Comparison of ENCODE assay signal across 14 cellular contexts in genomic region chr9:108671794-108672193, GRCh38.
DNase-seq lines count a peak whose midpoint lies in the region; ATAC-seq, FAIRE-seq and TF ChIP-seq lines count a peak whose summit lies in the region.
"Had no signal": no experiment of that assay in that cellular context is flagged by ENCODE, and none has a peak within 500 bp of the region (broad histone marks: within the 10 kb centered on the region; RNA-seq: fewer than 3 reads in every experiment).

No MANE protein-coding gene starts in this region.

- no peak overlapping the region for H3K4me3 ChIP-seq in AG09309 (ENCODE audit: control insufficient read depth, low read depth, low read length)
- no peak overlapping the region for H3K4me3 ChIP-seq in keratinocyte (ENCODE audit: control insufficient read depth in 2 of 3, extremely low read depth in 1 of 3, insufficient read depth in 2 of 3, low read depth in 1 of 3, low read length in 3 of 3)
- H3K4me3 ChIP-seq: A549, thoracic aorta had no signal

- no peaks in the 10 kb centered on the region for H3K36me3 ChIP-seq in keratinocyte (ENCODE audit: control insufficient read depth in 2 of 2, extremely low read depth in 1 of 2, insufficient read depth in 2 of 2, low read length in 2 of 2)
- H3K36me3 ChIP-seq: thoracic aorta had no signal

- H3K79me2 ChIP-seq in keratinocyte (ENCODE audit: control insufficient read depth, insufficient read depth, low read length): no peaks in the 10 kb centered on the region

- H2AFZ ChIP-seq in keratinocyte (ENCODE audit: control insufficient read depth, low read length): no peak overlapping the region

- H3K9ac ChIP-seq in keratinocyte (ENCODE audit: control insufficient read depth, extremely low read depth, insufficient read depth, low read length): peak overlapping the region; percentile 81

- H3K27me3 ChIP-seq in keratinocyte (ENCODE audit: control insufficient read depth, extremely low read depth, insufficient read depth, low read length): no peaks in the 10 kb centered on the region

- no peaks in the 10 kb centered on the region for H3K9me1 ChIP-seq in keratinocyte (ENCODE audit: control insufficient read depth, extremely low read depth, insufficient read depth, low read length)

- dilution Hi-C loops in keratinocyte (cut with MboI; ENCODE audit: extremely low pct_ligation_motif_present, low sequenced_read_pairs): no loop called here

- ATAC-seq in HG02885 (IDR thresholded peaks at IDR 0.05; ENCODE audit: poor library complexity, unreplicated experiment): no peak
- ATAC-seq: activated CD4-positive, CD25-positive, alpha-beta regulatory T cell treated with anti-CD3 and anti-CD28 coated beads, Interleukin-2, amount 50 U/mL, for 24 hours; activated naive CD8-positive, alpha-beta T cell treated with anti-CD3 and anti-CD28 coated beads, Interleukin-2, amount 50 U/mL, for 24 hours had no signal

- peak overlapping the region; percentile 93 for H3K27ac ChIP-seq in keratinocyte (ENCODE audit: control insufficient read depth, insufficient read depth, low read length)
- H3K27ac ChIP-seq: A549, thoracic aorta had no signal

- H4K20me1 ChIP-seq in keratinocyte (ENCODE audit: control insufficient read depth, extremely low read depth, insufficient read depth, low read length): no peaks in the 10 kb centered on the region

- no peak for TF ChIP-seq CTCF in AG09309 (IDR thresholded peaks at IDR 0.05; ENCODE audit: control insufficient read depth, insufficient read depth, low read depth, low read length, missing control alignments)
- TF ChIP-seq CTCF in keratinocyte (optimal IDR thresholded peaks at IDR 0.05 in 1 of 3, IDR thresholded peaks at IDR 0.05 in 1 of 3, conservative IDR thresholded peaks at IDR 0.05 in 1 of 3; ENCODE audit: extremely low read depth in 1 of 3, insufficient read depth in 2 of 3, low read length in 3 of 3): no peak

- DNase-seq in AG09309 (ENCODE audit: low read depth) (peak; percentile 92), HS-27A (ENCODE audit: low read depth) (peak; percentile 87), dedifferentiated amniotic fluid mesenchymal stem cell (ENCODE audit: extremely low spot score) (peak; percentile 72), keratinocyte (ENCODE audit: low read depth, low spot score) (no peak), NCI-H2171 treated with DMSO at 0.1 percent for 48 hours (lab: John Stamatoyannopoulos, UW) (no peak)
- no peak for DNase-seq in activated effector memory CD4-positive, alpha-beta T cell treated with Interleukin-2 at 50 U/mL for 16 hours
- no peak for DNase-seq in stimulated activated CD4-positive, alpha-beta T cell treated with anti-CD3 and anti-CD28 coated beads, Interleukin-4, amount 100 ng/mL, for 24 hours
- DNase-seq: activated naive CD8-positive, alpha-beta T cell treated with anti-CD3 and anti-CD28 coated beads, Interleukin-2, amount 50 U/mL, for 24 hours; CD8-positive, alpha-beta memory T cell; small intestine had no signal

- H3K9me3 ChIP-seq in keratinocyte (ENCODE audit: control insufficient read depth, low read depth, low read length): no peaks in the 10 kb centered on the region
- H3K9me3 ChIP-seq: A549, thoracic aorta had no signal

- H3K4me1 ChIP-seq in keratinocyte (ENCODE audit: control insufficient read depth, extremely low read depth, insufficient read depth, low read length): peaks cover 51% of the 10 kb centered on the region

- FAIRE-seq in keratinocyte (lab: Jason Lieb, UNC): no peak
- FAIRE-seq: A549, small intestine had no signal

- H3K4me2 ChIP-seq in keratinocyte (ENCODE audit: control insufficient read depth, extremely low read depth, insufficient read depth, low read depth, low read length): peak overlapping the region; percentile 87
- H3K4me2 ChIP-seq: A549 had no signal

Comparison
In these comparisons a context has a peak if more than half of its experiments do, and no peak if none do; other contexts are left out.
1. DNase-seq: peak in AG09309 (single experiment), HS-27A (single experiment) and dedifferentiated amniotic fluid mesenchymal stem cell (single experiment); none in keratinocyte (single experiment), activated effector memory CD4-positive, alpha-beta T cell treated with Interleukin-2 at 50 U/mL for 16 hours (single experiment), NCI-H2171 treated with DMSO at 0.1 percent for 48 hours (single experiment) and stimulated activated CD4-positive, alpha-beta T cell treated with anti-CD3 and anti-CD28 coated beads, Interleukin-4, amount 100 ng/mL, for 24 hours (single experiment).